Comparison of ENCODE assay signal across 17 cellular contexts in the genomic region with DNA sequence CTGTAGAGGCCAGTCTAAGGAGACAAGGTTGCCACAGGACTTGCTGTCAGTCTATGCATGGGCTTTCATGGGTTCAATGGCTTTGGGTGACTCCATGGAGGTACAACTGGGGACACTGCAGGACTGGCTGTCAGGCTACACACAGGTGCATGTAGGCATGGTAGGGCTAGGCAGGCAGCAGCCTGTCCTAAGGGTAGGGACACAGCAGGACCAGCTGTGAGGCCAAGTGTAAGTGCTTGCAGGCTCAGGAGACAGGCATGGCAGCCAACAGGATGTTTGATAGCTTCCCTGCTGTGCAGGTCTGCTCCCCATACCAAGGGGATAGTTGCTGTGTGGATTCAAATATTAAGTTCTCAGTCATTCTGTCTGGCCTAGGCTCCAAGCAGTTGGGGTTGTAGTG.
DNase-seq lines count a peak whose midpoint lies in the region; ATAC-seq and TF ChIP-seq lines count a peak whose summit lies in the region.
"Had no signal": no experiment of that assay in that cellular context is flagged by ENCODE, and none has a peak within 500 bp of the region (broad histone marks: within the 10 kb centered on the region; RNA-seq: fewer than 3 reads in every experiment).

No MANE protein-coding gene starts in this region.

- no peaks in the 10 kb centered on the region for H3K79me1 ChIP-seq in mesendoderm (ENCODE audit: low read length)

- H2AK5ac ChIP-seq in mesendoderm (ENCODE audit: low read length), result no peak overlapping the region

- H3K4me1 ChIP-seq in mesendoderm (ENCODE audit: control insufficient read depth, low read depth, low read length), result no peaks in the 10 kb centered on the region
- H3K4me1 ChIP-seq: BE2C, Caco-2 had no signal

- no peak overlapping the region for H4K8ac ChIP-seq in mesendoderm (ENCODE audit: low read depth, low read length)

- H3K36me3 ChIP-seq in mesendoderm (ENCODE audit: control insufficient read depth, insufficient read depth, low read length) (no peaks in the 10 kb centered on the region), WERI-Rb-1 (no peaks in the 10 kb centered on the region)
- H3K36me3 ChIP-seq: BE2C had no signal

- CTCF ChIA-PET in WTC11 (lab: Charles Lee), result interaction anchor here (1.1 kb wide), 1 partner anchor 164 kb away, joined by 3 read pairs; no protein-coding TSS in a partner anchor
- CTCF ChIA-PET in Calu3 (lab: Charles Lee), result no interaction called here

- no peaks in the 10 kb centered on the region for H3K79me2 ChIP-seq in mesendoderm (ENCODE audit: control insufficient read depth, insufficient read depth, low read length)

- H3K27me3 Mint-ChIP-seq in WTC11 (ENCODE audit: low read depth) (no peaks in the 10 kb centered on the region), Calu3 (ENCODE audit: unreplicated experiment) (peaks cover 1% of the 10 kb centered on the region)
- H3K27me3 Mint-ChIP-seq: CD4-positive, alpha-beta T cell had no signal

- H3K9ac ChIP-seq in mesendoderm (ENCODE audit: low read length), result no peak overlapping the region

- H3K4ac ChIP-seq in mesendoderm (ENCODE audit: low read depth, low read length), result no peak overlapping the region

- no peak overlapping the region for H3K4me3 Mint-ChIP-seq in WTC11
- no peak overlapping the region for H3K4me3 Mint-ChIP-seq in Calu3 (ENCODE audit: low read depth, unreplicated experiment)
- H3K4me3 Mint-ChIP-seq: CD4-positive, alpha-beta T cell; H9; IgD-negative memory B cell had no signal

- peak; percentile 60 for DNase-seq in NCI-H146 (lab: John Stamatoyannopoulos, UW)
- no peak for DNase-seq in WTC11 (ENCODE audit: low spot score)
- peak; percentile 62 for DNase-seq in mesendoderm
- no peak for DNase-seq in Calu3
- no peak for DNase-seq in WERI-Rb-1
- no peak for DNase-seq in Kasumi-1 (lab: John Stamatoyannopoulos, UW)
- DNase-seq: BE2C; Caco-2; CD4-positive, alpha-beta T cell; DMS153; DMS79; GF-D8; GOT3; H9 had no signal

- no peak overlapping the region for H3K27ac Mint-ChIP-seq in WTC11
- H3K27ac Mint-ChIP-seq in Calu3 (ENCODE audit: unreplicated experiment), result no peak overlapping the region
- H3K27ac Mint-ChIP-seq: CD4-positive, alpha-beta T cell; H9 had no signal

- TF ChIP-seq CTCF in WTC11 (IDR thresholded peaks at IDR 0.05), result no peak
- no peak for TF ChIP-seq CTCF in Calu3 (IDR thresholded peaks at IDR 0.05; ENCODE audit: unreplicated experiment)
- TF ChIP-seq CTCF in WERI-Rb-1 (IDR thresholded peaks at IDR 0.05; ENCODE audit: low read depth, low read length), result no peak

- ATAC-seq in WTC11, result peak; percentile 81
- ATAC-seq: HepG2 had no signal

- H2BK15ac ChIP-seq in mesendoderm (replicated peaks; ENCODE audit: low read depth), result no peak overlapping the region

- POLR2A ChIA-PET in WTC11 (lab: Charles Lee), result no interaction called here

- H3K56ac ChIP-seq in mesendoderm (ENCODE audit: low read length), result no peak overlapping the region

- H3K4me3 ChIP-seq in mesendoderm (ENCODE audit: low read length) (no peak overlapping the region), WERI-Rb-1 (ENCODE audit: low read depth, low read length) (no peak overlapping the region)

- H3K27ac ChIP-seq in mesendoderm (ENCODE audit: low read depth, low read length), result no peak overlapping the region
- H3K27ac ChIP-seq in WERI-Rb-1, result no peak overlapping the region
- H3K27ac ChIP-seq: C4-2B had no signal

- intact Hi-C loops in Calu3 (cut with micrococcal nuclease; ENCODE audit: unreplicated experiment), result no loop called here

- no peak overlapping the region for H3K23ac ChIP-seq in mesendoderm (ENCODE audit: low read length)

- no peak overlapping the region for H4K5ac ChIP-seq in mesendoderm (ENCODE audit: low read length)

- no TSS peak for BruUV-seq in Calu3 (replicated peaks; lab: Mats Ljungman, UMichigan)

- no peaks in the 10 kb centered on the region for H3K36me3 Mint-ChIP-seq in WTC11
- H3K36me3 Mint-ChIP-seq in Calu3 (ENCODE audit: insufficient read depth, unreplicated experiment), result no peaks in the 10 kb centered on the region
- H3K36me3 Mint-ChIP-seq: IgD-negative memory B cell had no signal

- no peak overlapping the region for H3K4me2 ChIP-seq in mesendoderm (ENCODE audit: low read length)

- no peaks in the 10 kb centered on the region for H3K9me3 ChIP-seq in WERI-Rb-1 (ENCODE audit: severe bottlenecking)
- H3K9me3 ChIP-seq: BE2C, Caco-2 had no signal

- H3K27me3 ChIP-seq in mesendoderm (ENCODE audit: insufficient read depth, low read length, poor library complexity) (no peaks in the 10 kb centered on the region), WERI-Rb-1 (ENCODE audit: insufficient read depth, low read depth, severe bottlenecking) (peaks cover 3% of the 10 kb centered on the region)
- H3K27me3 ChIP-seq: BE2C had no signal

- H3K18ac ChIP-seq in mesendoderm (ENCODE audit: low read length), result no peak overlapping the region

- H3K9me3 Mint-ChIP-seq in WTC11, result peaks cover 7% of the 10 kb centered on the region; the same call in 1 of the 2 replicates
- no peaks in the 10 kb centered on the region for H3K9me3 Mint-ChIP-seq in Calu3 (ENCODE audit: low read depth, unreplicated experiment)

- no peak overlapping the region for H2BK5ac ChIP-seq in mesendoderm (ENCODE audit: low read length)

- H3K4me1 Mint-ChIP-seq in WTC11 (0 out of 2 replicates have a peak, but pooled peaks cover 3% of the 10 kb centered on the region), Calu3 (ENCODE audit: low read depth, unreplicated experiment) (no peaks in the 10 kb centered on the region)
- H3K4me1 Mint-ChIP-seq: H9, IgD-negative memory B cell had no signal

- no peak overlapping the region for H2BK120ac ChIP-seq in mesendoderm (ENCODE audit: low read depth, low read length)

TF ChIP-seq in WTC11, 78 proteins besides CTCF, POLR2A, EP300 and RAD21:
- TF ChIP-seq TEAD1 (CRISPR knock-in tag; IDR thresholded peaks at IDR 0.05) (no peak), RORB (CRISPR knock-in tag; IDR thresholded peaks at IDR 0.05) (no peak), JUN (CRISPR knock-in tag; IDR thresholded peaks at IDR 0.05) (no peak), FOXP1 (CRISPR knock-in tag; IDR thresholded peaks at IDR 0.05; ENCODE audit: borderline replicate concordance) (no peak), CBFB (CRISPR knock-in tag; IDR thresholded peaks at IDR 0.05; ENCODE audit: low read depth) (no peak), IRF2 (CRISPR knock-in tag; IDR thresholded peaks at IDR 0.05; ENCODE audit: borderline replicate concordance, low read depth) (no peak), FOXK1 (CRISPR knock-in tag; IDR thresholded peaks at IDR 0.05) (no peak), EMX1 (CRISPR knock-in tag; IDR thresholded peaks at IDR 0.05) (no peak), NR1H2 (CRISPR knock-in tag; IDR thresholded peaks at IDR 0.05) (no peak), NR2C2 (CRISPR knock-in tag; IDR thresholded peaks at IDR 0.05) (no peak), ZBTB21 (CRISPR knock-in tag; IDR thresholded peaks at IDR 0.05; ENCODE audit: borderline replicate concordance) (no peak)

Comparison
In these comparisons a context has a peak if more than half of its experiments do, and no peak if none do; other contexts are left out.
1. DNase-seq: peak in NCI-H146 (single experiment) and mesendoderm (single experiment); none in WTC11 (single experiment), Calu3 (single experiment), WERI-Rb-1 (single experiment) and Kasumi-1 (0 of 2).